ENCODE assay signal across 8 cellular contexts in the genomic region with DNA sequence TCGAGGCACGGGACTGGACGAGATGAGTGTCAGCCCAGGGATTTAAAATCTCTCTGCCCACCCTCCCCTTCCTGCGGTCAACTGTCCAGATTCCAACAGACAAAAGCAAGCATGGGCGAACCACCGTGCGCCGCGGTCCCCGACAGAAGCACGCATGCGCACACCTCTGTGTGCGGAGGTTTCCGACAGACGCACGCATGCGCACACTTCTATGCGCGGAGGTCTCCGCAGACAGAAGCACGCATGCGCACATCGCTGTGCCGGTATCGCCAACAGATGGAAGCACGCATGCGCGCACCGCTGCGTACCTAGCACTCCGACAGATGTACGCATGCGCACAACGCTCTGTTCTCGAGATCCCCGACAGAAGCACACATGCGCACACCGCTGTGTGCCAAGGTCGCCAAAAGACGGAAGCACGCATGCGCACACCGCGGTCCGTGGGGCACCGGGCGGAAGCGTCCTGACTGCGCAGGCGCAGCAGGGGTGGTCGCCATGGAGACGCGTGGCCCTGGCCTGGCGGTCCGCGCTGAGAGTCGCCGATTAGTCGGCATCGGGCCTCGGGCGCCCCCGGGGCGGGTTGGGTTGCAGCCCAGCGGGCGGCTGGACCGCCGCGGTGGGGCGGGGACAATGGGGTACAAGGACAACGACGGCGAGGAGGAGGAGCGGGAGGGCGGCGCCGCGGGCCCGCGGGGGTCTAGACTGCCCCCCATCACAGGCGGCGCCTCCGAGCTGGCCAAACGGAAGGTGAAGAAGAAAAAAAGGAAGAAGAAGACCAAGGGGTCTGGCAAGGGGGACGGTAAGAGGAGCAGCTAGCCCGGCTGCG. TPM values are rescaled to one million over a fixed set of nuclear protein-coding genes. Genes with fewer than 3 reads are reported as not detected.
DNase-seq lines count a peak whose midpoint lies in the region; ATAC-seq and TF ChIP-seq lines count a peak whose summit lies in the region.

No MANE protein-coding gene starts in this region.

- H3K27ac ChIP-seq in SK-N-SH (ENCODE audit: low read depth in 2 of 2, low read length in 1 of 2) (peak overlapping the region; percentile 55 to 68), suprapubic skin (peak overlapping the region; percentile 21)

- ATAC-seq in HG02588 (IDR thresholded peaks at IDR 0.05; ENCODE audit: unreplicated experiment) = peak; percentile 76
- peak; percentile 68 to 77 for ATAC-seq in activated naive CD4-positive, alpha-beta T cell treated with anti-CD3 and anti-CD28 coated beads, Interleukin-2, amount 50 U/mL, for 72 hours

- no peaks in the 10 kb centered on the region for H3K9me2 ChIP-seq in SK-N-SH

- H3K36me3 ChIP-seq in SK-N-SH (replicated peaks in 1 of 2; ENCODE audit: control insufficient read depth in 1 of 2, insufficient read depth in 2 of 2, low read length in 1 of 2) = peaks cover 0 to 5% of the 10 kb centered on the region in 2 experiments
- H3K36me3 ChIP-seq in suprapubic skin = peaks cover 5% of the 10 kb centered on the region

- TF ChIP-seq POLR2A in suprapubic skin (IDR thresholded peaks at IDR 0.05) = peak in 1 of 2 donors; percentile 9

- TF ChIP-seq EP300 in SK-N-SH (IDR thresholded peaks at IDR 0.05; ENCODE audit: borderline replicate concordance in 1 of 2, low read depth in 1 of 2, low read length in 1 of 2) (no peak), suprapubic skin (IDR thresholded peaks at IDR 0.05) (no peak)

- TF ChIP-seq RAD21 in SK-N-SH (IDR thresholded peaks at IDR 0.05; ENCODE audit: low read length) = no peak

- no peaks in the 10 kb centered on the region for H3K79me2 ChIP-seq in SK-N-SH (ENCODE audit: insufficient read depth)

- H3K9me3 Mint-ChIP-seq in activated naive CD4-positive, alpha-beta T cell treated with anti-CD3 and anti-CD28 coated beads, Interleukin-2, amount 50 U/mL, for 72 hours = no peaks in the 10 kb centered on the region

- POLR2A ChIA-PET in SK-N-SH (lab: Yijun Ruan, JAX) = no interaction called here

- H2AFZ ChIP-seq in SK-N-SH (ENCODE audit: low read depth) = peak overlapping the region; percentile 98

- TF ChIP-seq CTCF in SK-N-SH (IDR thresholded peaks at IDR 0.05) (no peak), suprapubic skin (IDR thresholded peaks at IDR 0.05) (no peak)

- H3K4me1 ChIP-seq in SK-N-SH (ENCODE audit: control insufficient read depth in 1 of 2, insufficient read depth in 2 of 2, low read depth in 1 of 2, low read length in 1 of 2) (peaks cover 0 to 11% of the 10 kb centered on the region in 2 experiments; a peak in 1 of 4 replicates), suprapubic skin (peaks cover 28% of the 10 kb centered on the region)

- DNase-seq in NCI-H1092 (lab: John Stamatoyannopoulos, UW) = peak; percentile 98
- peak; percentile 98 for DNase-seq in SK-N-SH
- peak; percentile 98 to 100 for DNase-seq in activated naive CD4-positive, alpha-beta T cell treated with anti-CD3 and anti-CD28 coated beads, Interleukin-2, amount 50 U/mL, for 72 hours (ENCODE audit: low spot score in 2 of 2)
- DNase-seq in glomerular endothelial cell (ENCODE audit: extremely low read depth, low read depth, low spot score) = peak; percentile 96
- DNase-seq in nucleus accumbens (lab: John Stamatoyannopoulos, UW) = peak; percentile 37 to 99 (median 95)
- DNase-seq in suprapubic skin (ENCODE audit: low spot score in 2 of 2) = peak; percentile 100

- WGBS in SK-N-SH (ENCODE audit: low lambda C conversion rate) = under 1% methylated on average over 25 of the region's 87 CpGs
- WGBS in suprapubic skin = under 1% methylated on average over 49 of the region's 87 CpGs

- peak overlapping the region; percentile 78 for H3K9ac ChIP-seq in SK-N-SH

- peak overlapping the region; percentile 92 to 99 for H3K27ac Mint-ChIP-seq in activated naive CD4-positive, alpha-beta T cell treated with anti-CD3 and anti-CD28 coated beads, Interleukin-2, amount 50 U/mL, for 72 hours

- H3F3A ChIP-seq in SK-N-SH (replicated peaks; ENCODE audit: insufficient read depth) = peaks cover 4% of the 10 kb centered on the region

- H3K36me3 Mint-ChIP-seq in activated naive CD4-positive, alpha-beta T cell treated with anti-CD3 and anti-CD28 coated beads, Interleukin-2, amount 50 U/mL, for 72 hours = peaks cover 28 to 39% of the 10 kb centered on the region in 2 donors

- peak overlapping the region; percentile 66 for H3K4me3 ChIP-seq in GM08714 (ENCODE audit: low read length)
- H3K4me3 ChIP-seq in SK-N-SH (ENCODE audit: low read depth in 2 of 2, low read length in 1 of 2) = peak overlapping the region; percentile 74 to 94
- peak overlapping the region; percentile 72 for H3K4me3 ChIP-seq in suprapubic skin

- no peaks in the 10 kb centered on the region for H4K20me1 ChIP-seq in SK-N-SH (ENCODE audit: insufficient read depth)

- H3K27me3 ChIP-seq in SK-N-SH (ENCODE audit: insufficient read depth) (no peaks in the 10 kb centered on the region), suprapubic skin (no peaks in the 10 kb centered on the region)

- CTCF ChIA-PET in SK-N-SH (lab: Yijun Ruan, JAX) = interaction anchor here (3.4 kb wide), 1 partner anchor 292 kb away, joined by 255 read pairs; no protein-coding TSS in a partner anchor

- H3K4me2 ChIP-seq in SK-N-SH = peak overlapping the region; percentile 98

- H3K9me3 ChIP-seq in SK-N-SH = no peaks in the 10 kb centered on the region
- H3K9me3 ChIP-seq in suprapubic skin = no peaks in the 10 kb centered on the region

TF ChIP-seq in SK-N-SH, 30 proteins besides CTCF, POLR2A, EP300 and RAD21 (continues in another document):
- TF ChIP-seq USF2 (IDR thresholded peaks at IDR 0.05; ENCODE audit: borderline replicate concordance, low read depth, low read length) = no peak
- TF ChIP-seq JUND (IDR thresholded peaks at IDR 0.05) = no peak
- TF ChIP-seq, protein P1, sequence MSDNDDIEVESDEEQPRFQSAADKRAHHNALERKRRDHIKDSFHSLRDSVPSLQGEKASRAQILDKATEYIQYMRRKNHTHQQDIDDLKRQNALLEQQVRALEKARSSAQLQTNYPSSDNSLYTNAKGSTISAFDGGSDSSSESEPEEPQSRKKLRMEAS (IDR thresholded peaks at IDR 0.05; ENCODE audit: low read depth) = peak; percentile 63
- no peak for TF ChIP-seq ZBTB33 (IDR thresholded peaks at IDR 0.05; ENCODE audit: borderline replicate concordance, low read depth)
- no peak for TF ChIP-seq FOSL2 (IDR thresholded peaks at IDR 0.05; ENCODE audit: borderline replicate concordance, low read depth)
- TF ChIP-seq TAF1 (IDR thresholded peaks at IDR 0.05; ENCODE audit: borderline replicate concordance, low read depth, low read length) = peak; percentile 38; the same call in 1 of the 2 replicates
- no peak for TF ChIP-seq NFIC (IDR thresholded peaks at IDR 0.05; ENCODE audit: borderline replicate concordance)
- no peak for TF ChIP-seq RFX5 (IDR thresholded peaks at IDR 0.05; ENCODE audit: low read length)
- TF ChIP-seq TCF12 (IDR thresholded peaks at IDR 0.05) = no peak
- no peak for TF ChIP-seq RXRA (IDR thresholded peaks at IDR 0.05; ENCODE audit: borderline replicate concordance, low read depth)
- TF ChIP-seq FOXJ3 (CRISPR knock-in tag; IDR thresholded peaks at IDR 0.05) = no peak
- TF ChIP-seq SIN3A (IDR thresholded peaks at IDR 0.05; ENCODE audit: borderline replicate concordance, low read depth, low read length) = no peak
- TF ChIP-seq EZH2phosphoT487 (IDR thresholded peaks at IDR 0.05; ENCODE audit: borderline replicate concordance, low read depth) = no peak
- TF ChIP-seq YY1 (IDR thresholded peaks at IDR 0.05; ENCODE audit: low read depth) = no peak
- TF ChIP-seq NRF1 (IDR thresholded peaks at IDR 0.05; ENCODE audit: low read depth, low read length) = peak; percentile 88

RNA-seq across cellular contexts. Expression of gene RFLNB, which starts 35.7 kb away (rescaled TPM):
- polyA plus RNA-seq in SK-N-SH (2012; rRNA removed) = 2.4 and 4.1 TPM in 2 replicates
- polyA plus RNA-seq in SK-N-SH (2012; cell fraction: cytosol; rRNA removed) = 4.2 and 5.2 TPM in 2 replicates
- polyA plus RNA-seq in SK-N-SH (2012; cell fraction: nucleus; rRNA removed) = 2.1 and 2.5 TPM in 2 replicates
- total RNA-seq in activated naive CD4-positive, alpha-beta T cell treated with anti-CD3 and anti-CD28 coated beads, Interleukin-2, amount 50 U/mL, for 72 hours = 10 to 100 TPM; 42.3 to 71.5 TPM
- 53.7 and 66.6 TPM in 2 replicates for total RNA-seq in glomerular endothelial cell
- 1 to 10 TPM; 5.8 to 9.2 (median 8.2) TPM for total RNA-seq in suprapubic skin

RNA-seq across cellular contexts. Expression of gene RPH3AL, which starts 57.5 kb away (rescaled TPM):
- polyA plus RNA-seq in SK-N-SH (2012; rRNA removed) = 2.9 and 4.4 TPM in 2 replicates
- 1.8 and 2.5 TPM in 2 replicates for polyA plus RNA-seq in SK-N-SH (2012; cell fraction: cytosol; rRNA removed)
- polyA plus RNA-seq in SK-N-SH (2012; cell fraction: nucleus; rRNA removed) = 3.0 and 3.6 TPM in 2 replicates
- 1 to 10 TPM; 2.0 to 3.8 TPM for total RNA-seq in activated naive CD4-positive, alpha-beta T cell treated with anti-CD3 and anti-CD28 coated beads, Interleukin-2, amount 50 U/mL, for 72 hours
- 16.1 and 18.7 TPM in 2 replicates for total RNA-seq in glomerular endothelial cell
- 10 to 100 TPM in 2 of 4 donors, 1 to 10 TPM in 2; 1.7 to 39.5 (median 10.9) TPM for total RNA-seq in suprapubic skin

Comparison
In these comparisons a context has a peak if more than half of its experiments do, and no peak if none do; other contexts are left out.
1. Peak in every context shown above with its lines: DNase-seq, ATAC-seq, H3K4me3 ChIP-seq and H3K27ac ChIP-seq.